1 cellular context compared by ENCODE assay signal in genomic region chr22:37259540-37260029, GRCh38.
A peak's percentile ranks its signal among the peaks of the same experiment; 100 is the strongest.
TF ChIP-seq lines count a peak whose summit lies in the region.

No MANE protein-coding gene starts in this region.

TF ChIP-seq in K562, 482 proteins besides CTCF, POLR2A, EP300 and RAD21 (continued from another document and continues in another):
- no peak for TF ChIP-seq RNF219 (CRISPR knock-in tag; IDR thresholded peaks at IDR 0.05)
- TF ChIP-seq IRF2 (CRISPR knock-in tag; IDR thresholded peaks at IDR 0.05), result no peak
- no peak for TF ChIP-seq RUNX1 (IDR thresholded peaks at IDR 0.05; ENCODE audit: low read depth)
- no peak for TF ChIP-seq ZKSCAN1 (IDR thresholded peaks at IDR 0.05; ENCODE audit: low read depth, low read length)
- TF ChIP-seq CBFA2T2 (conservative IDR thresholded peaks at IDR 0.05), result no peak
- TF ChIP-seq BHLHE40 (IDR thresholded peaks at IDR 0.05; ENCODE audit: low read length), result no peak
- TF ChIP-seq CEBPZ (IDR thresholded peaks at IDR 0.05; ENCODE audit: borderline replicate concordance, low read depth, low read length), result no peak
- TF ChIP-seq NEUROD1 (IDR thresholded peaks at IDR 0.05; ENCODE audit: borderline replicate concordance, low read depth, low read length, partially characterized antibody), result no peak
- no peak for TF ChIP-seq HLTF (IDR thresholded peaks at IDR 0.05)
- no peak for TF ChIP-seq SIX5 (IDR thresholded peaks at IDR 0.05; ENCODE audit: borderline replicate concordance in 1 of 2, insufficient read depth in 1 of 2, low read depth in 1 of 2, low read length in 2 of 2)
- no peak for TF ChIP-seq ZNF583 (CRISPR knock-in tag; IDR thresholded peaks at IDR 0.05)
- TF ChIP-seq SNIP1 (IDR thresholded peaks at IDR 0.05; ENCODE audit: low read depth), result no peak
- no peak for TF ChIP-seq KHSRP (IDR thresholded peaks at IDR 0.05)
- no peak for TF ChIP-seq SOX6 (IDR thresholded peaks at IDR 0.05)
- no peak for TF ChIP-seq HMGN3 (IDR thresholded peaks at IDR 0.05; ENCODE audit: borderline replicate concordance, extremely low read depth, insufficient read length, low read depth, low read length)
- no peak for TF ChIP-seq MEF2A (IDR thresholded peaks at IDR 0.05; ENCODE audit: control insufficient read depth, low read depth, low read length)
- TF ChIP-seq OTX1 (CRISPR knock-in tag; IDR thresholded peaks at IDR 0.05), result no peak
- no peak for TF ChIP-seq MLX (CRISPR knock-in tag; conservative IDR thresholded peaks at IDR 0.05)
- no peak for TF ChIP-seq SREBF2 (CRISPR knock-in tag; IDR thresholded peaks at IDR 0.05)
- TF ChIP-seq TEAD2 (tag; IDR thresholded peaks at IDR 0.05), result peak; percentile 44; the same call in 1 of the 2 replicates
- TF ChIP-seq MAFG (tag; conservative IDR thresholded peaks at IDR 0.05), result no peak
- TF ChIP-seq ARID4B (CRISPR knock-in tag; IDR thresholded peaks at IDR 0.05), result no peak
- no peak for TF ChIP-seq RBM17 (IDR thresholded peaks at IDR 0.05; ENCODE audit: borderline replicate concordance, low read depth, low read length)
- TF ChIP-seq CXXC5 (CRISPR knock-in tag; IDR thresholded peaks at IDR 0.05), result peak; percentile 42
- TF ChIP-seq MLLT1 (IDR thresholded peaks at IDR 0.05), result no peak
- TF ChIP-seq ETV5 (CRISPR knock-in tag; IDR thresholded peaks at IDR 0.05; ENCODE audit: low read depth), result no peak
- TF ChIP-seq ZSCAN29 (IDR thresholded peaks at IDR 0.05), result no peak
- no peak for TF ChIP-seq ZNF124 (CRISPR knock-in tag; IDR thresholded peaks at IDR 0.05)
- peak; percentile 74 for TF ChIP-seq GATA2 (CRISPR knock-in tag; IDR thresholded peaks at IDR 0.05)
- TF ChIP-seq SRF (CRISPR knock-in tag; IDR thresholded peaks at IDR 0.05), result no peak
- peak; percentile 71; the same call in 1 of the 2 replicates for TF ChIP-seq MTA1 (IDR thresholded peaks at IDR 0.05; ENCODE audit: borderline replicate concordance)
- peak; percentile 48; the same call in 1 of the 2 replicates for TF ChIP-seq CTBP1 (IDR thresholded peaks at IDR 0.05; ENCODE audit: borderline replicate concordance)
- no peak for TF ChIP-seq ZZZ3 (IDR thresholded peaks at IDR 0.05)
- no peak for TF ChIP-seq POLR2AphosphoS2 (IDR thresholded peaks at IDR 0.05; ENCODE audit: low read length)
- TF ChIP-seq ZBTB34 (CRISPR knock-in tag; IDR thresholded peaks at IDR 0.05), result no peak
- no peak for TF ChIP-seq ZNF217 (CRISPR knock-in tag; IDR thresholded peaks at IDR 0.05)
- TF ChIP-seq RBM25 (IDR thresholded peaks at IDR 0.05; ENCODE audit: low read depth, low read length, severe bottlenecking), result no peak
- no peak for TF ChIP-seq TFE3 (CRISPR knock-in tag; IDR thresholded peaks at IDR 0.05)
- TF ChIP-seq RBM15 (IDR thresholded peaks at IDR 0.05; ENCODE audit: insufficient read depth, low read length), result no peak
- TF ChIP-seq ZNF12 (CRISPR knock-in tag; IDR thresholded peaks at IDR 0.05), result peak; percentile 96
- TF ChIP-seq PBX2 (CRISPR knock-in tag; IDR thresholded peaks at IDR 0.05; ENCODE audit: low read depth), result no peak
- no peak for TF ChIP-seq PBX2 (tag; conservative IDR thresholded peaks at IDR 0.05; ENCODE audit: low read depth)
- TF ChIP-seq UBTF (IDR thresholded peaks at IDR 0.05; ENCODE audit: borderline replicate concordance in 1 of 2, low read depth in 2 of 2, low read length in 2 of 2), result no peak
- TF ChIP-seq SMARCA4 (IDR thresholded peaks at IDR 0.05), result 0 out of 2 replicates have a peak, but pooled peaks have one; percentile 14
- TF ChIP-seq NR3C1 (CRISPR knock-in tag; IDR thresholded peaks at IDR 0.05), result no peak
- TF ChIP-seq MXI1 (IDR thresholded peaks at IDR 0.05; ENCODE audit: low read depth, low read length), result no peak
- TF ChIP-seq ARHGAP35 (IDR thresholded peaks at IDR 0.05; ENCODE audit: partially characterized antibody), result no peak
